ENCODE assay signal across 8 cellular contexts in genomic region chr19:40750285-40751064, GRCh38. TPM values are rescaled to one million over a fixed set of nuclear protein-coding genes. Genes with fewer than 3 reads are reported as not detected.
DNase-seq lines count a peak whose midpoint lies in the region; ATAC-seq and TF ChIP-seq lines count a peak whose summit lies in the region.

Gene ACTMAP, minus strand, starts transcription at chr19:40750477. Its CDS starts 674 bp downstream, at chr19:40749803.

- DNase-seq in Daoy (ENCODE audit: low read depth) (peak; percentile 100), GOT3 (lab: John Stamatoyannopoulos, UW) (peak; percentile 98), LNCaP clone FGC (ENCODE audit: low read depth) (peak; percentile 95), RWPE1 (ENCODE audit: low spot score) (peak; percentile 100), fibroblast of mammary gland (ENCODE audit: low read depth) (peak; percentile 100)
- peak; percentile 100 for DNase-seq in activated T-helper 2 cell treated with anti-CD3 and anti-CD28 coated beads, Interferon-gamma antibody, Interleukin-2, Interleukin-4, amounts not matched to agents 10 μg/mL and 5 μg/mL and 100 μg/mL, durations not matched to agents 14 hours and 24 hours and 36 hours (ENCODE audit: low spot score)
- peak; percentile 94 to 100 (median 100) for DNase-seq in naive thymus-derived CD8-positive, alpha-beta T cell
- DNase-seq in stimulated activated naive CD4-positive, alpha-beta T cell (lab: John Stamatoyannopoulos, UW) = peak; percentile 99 to 100 (median 100)

- H3K27ac ChIP-seq in RWPE1 = peak within 1 kb of the TSS; percentile 95

- peak within 1 kb of the TSS; percentile 96 for H3K4me3 Mint-ChIP-seq in activated T-helper 2 cell treated with anti-CD3 and anti-CD28 coated beads, Interferon-gamma antibody, Interleukin-2, Interleukin-4, amounts not matched to agents 10 μg/mL and 5 μg/mL and 100 μg/mL, durations not matched to agents 14 hours and 24 hours and 36 hours (ENCODE audit: low read depth)
- peak within 1 kb of the TSS; percentile 91 to 100 (median 99) for H3K4me3 Mint-ChIP-seq in naive thymus-derived CD8-positive, alpha-beta T cell

- H3K9me3 Mint-ChIP-seq in activated T-helper 2 cell treated with anti-CD3 and anti-CD28 coated beads, Interferon-gamma antibody, Interleukin-2, Interleukin-4, amounts not matched to agents 10 μg/mL and 5 μg/mL and 100 μg/mL, durations not matched to agents 14 hours and 24 hours and 36 hours = no peaks in the 10 kb centered on the region
- H3K9me3 Mint-ChIP-seq in naive thymus-derived CD8-positive, alpha-beta T cell = no peaks in the 10 kb centered on the region

- CTCF ChIA-PET in RWPE1 (lab: Yijun Ruan, JAX) = interaction anchor here (0.7 kb wide), 2 partner anchors 9 to 150 kb away, joined by 3 to 6 read pairs; no protein-coding TSS in a partner anchor

- peak within 1 kb of the TSS; percentile 83 for H3K4me3 ChIP-seq in LNCaP clone FGC (ENCODE audit: low read depth, low read length)
- peak within 1 kb of the TSS; percentile 79 for H3K4me3 ChIP-seq in fibroblast of mammary gland (ENCODE audit: control insufficient read depth, low read depth, low read length)

- TF ChIP-seq CTCF in LNCaP clone FGC (IDR thresholded peaks at IDR 0.05; ENCODE audit: control insufficient read depth, extremely low read depth, insufficient read depth) = no peak
- no peak for TF ChIP-seq CTCF in RWPE1 (conservative IDR thresholded peaks at IDR 0.05; ENCODE audit: low read depth)
- no peak for TF ChIP-seq CTCF in fibroblast of mammary gland (conservative IDR thresholded peaks at IDR 0.05; ENCODE audit: control insufficient read depth, insufficient read depth, low read depth, low read length)

- H3K27me3 Mint-ChIP-seq in activated T-helper 2 cell treated with anti-CD3 and anti-CD28 coated beads, Interferon-gamma antibody, Interleukin-2, Interleukin-4, amounts not matched to agents 10 μg/mL and 5 μg/mL and 100 μg/mL, durations not matched to agents 14 hours and 24 hours and 36 hours (ENCODE audit: low read depth) = no peaks in the 10 kb centered on the region
- H3K27me3 Mint-ChIP-seq in naive thymus-derived CD8-positive, alpha-beta T cell = no peaks in the 10 kb centered on the region

- peak; percentile 87 to 90 for ATAC-seq in naive thymus-derived CD8-positive, alpha-beta T cell

- POLR2A ChIA-PET in RWPE1 (lab: Yijun Ruan, JAX; ENCODE audit: low non-redundant PET) = interaction anchor here (0.5 to 1.0 kb wide), 8 partner anchors 9 to 87 kb away, joined by 3 to 7 read pairs (median 4); partner anchors contain the start of gene COQ8B
- POLR2A ChIA-PET in naive thymus-derived CD8-positive, alpha-beta T cell (lab: Charles Lee) = interaction anchor here (0.5 to 4.7 kb wide), 26 partner anchors 8 to 701 kb away, joined by 3 to 115 read pairs (median 4); partner anchors contain the start of genes COQ8B, EGLN2, HNRNPUL1 and ITPKC

- peaks cover 35% of the 10 kb centered on the region for H3K36me3 Mint-ChIP-seq in activated T-helper 2 cell treated with anti-CD3 and anti-CD28 coated beads, Interferon-gamma antibody, Interleukin-2, Interleukin-4, amounts not matched to agents 10 μg/mL and 5 μg/mL and 100 μg/mL, durations not matched to agents 14 hours and 24 hours and 36 hours (ENCODE audit: low read depth)
- peaks cover 3 to 17% (median 8%) of the 10 kb centered on the region in 3 donors for H3K36me3 Mint-ChIP-seq in naive thymus-derived CD8-positive, alpha-beta T cell

- peaks cover 29% of the 10 kb centered on the region for H3K4me1 Mint-ChIP-seq in activated T-helper 2 cell treated with anti-CD3 and anti-CD28 coated beads, Interferon-gamma antibody, Interleukin-2, Interleukin-4, amounts not matched to agents 10 μg/mL and 5 μg/mL and 100 μg/mL, durations not matched to agents 14 hours and 24 hours and 36 hours (ENCODE audit: low read depth)
- H3K4me1 Mint-ChIP-seq in naive thymus-derived CD8-positive, alpha-beta T cell = peaks cover 28 to 54% (median 49%) of the 10 kb centered on the region in 4 donors

- peak within 1 kb of the TSS; percentile 97 for H3K27ac Mint-ChIP-seq in activated T-helper 2 cell treated with anti-CD3 and anti-CD28 coated beads, Interferon-gamma antibody, Interleukin-2, Interleukin-4, amounts not matched to agents 10 μg/mL and 5 μg/mL and 100 μg/mL, durations not matched to agents 14 hours and 24 hours and 36 hours
- H3K27ac Mint-ChIP-seq in naive thymus-derived CD8-positive, alpha-beta T cell = peak within 1 kb of the TSS; percentile 88 to 99 (median 99)

- intact Hi-C loops in activated T-helper 2 cell treated with anti-CD3 and anti-CD28 coated beads, Interferon-gamma antibody, Interleukin-2, Interleukin-4, amounts not matched to agents 10 μg/mL and 5 μg/mL and 100 μg/mL, durations not matched to agents 14 hours and 24 hours and 36 hours (cut with micrococcal nuclease) = loop anchor here (1.0 to 10.0 kb wide), 6 partner anchors 28 to 306 kb away; partner anchors contain the start of genes COQ8B, RAB4B and SERTAD3

RNA-seq across cellular contexts. Expression of gene ACTMAP, which starts in this region (rescaled TPM):
- 0.51 TPM in 1 of 2 replicates, not detected in the other for total RNA-seq in Daoy (2014; rRNA removed; shearing (Covaris generic))
- 13.2 and 14.2 TPM in 2 replicates for total RNA-seq in activated T-helper 2 cell treated with anti-CD3 and anti-CD28 coated beads, Interferon-gamma antibody, Interleukin-2, Interleukin-4, amounts not matched to agents 10 μg/mL and 5 μg/mL and 100 μg/mL, durations not matched to agents 14 hours and 24 hours and 36 hours
- 1 to 10 TPM; 7.0 to 7.1 TPM for total RNA-seq in naive thymus-derived CD8-positive, alpha-beta T cell
- polyA plus RNA-seq in naive thymus-derived CD8-positive, alpha-beta T cell = 1 to 10 TPM; 2.5 to 4.6 (median 3.4) TPM

Comparison
In these comparisons a context has a peak if more than half of its experiments do, and no peak if none do; other contexts are left out.
1. Peak in every context shown above with its lines: DNase-seq, ATAC-seq, H3K4me3 ChIP-seq and H3K27ac ChIP-seq.
2. Peak in DNase-seq in Daoy; RNA of the gene not detected or under 1 TPM.